1 cellular context compared by ENCODE assay signal in the genomic region with DNA sequence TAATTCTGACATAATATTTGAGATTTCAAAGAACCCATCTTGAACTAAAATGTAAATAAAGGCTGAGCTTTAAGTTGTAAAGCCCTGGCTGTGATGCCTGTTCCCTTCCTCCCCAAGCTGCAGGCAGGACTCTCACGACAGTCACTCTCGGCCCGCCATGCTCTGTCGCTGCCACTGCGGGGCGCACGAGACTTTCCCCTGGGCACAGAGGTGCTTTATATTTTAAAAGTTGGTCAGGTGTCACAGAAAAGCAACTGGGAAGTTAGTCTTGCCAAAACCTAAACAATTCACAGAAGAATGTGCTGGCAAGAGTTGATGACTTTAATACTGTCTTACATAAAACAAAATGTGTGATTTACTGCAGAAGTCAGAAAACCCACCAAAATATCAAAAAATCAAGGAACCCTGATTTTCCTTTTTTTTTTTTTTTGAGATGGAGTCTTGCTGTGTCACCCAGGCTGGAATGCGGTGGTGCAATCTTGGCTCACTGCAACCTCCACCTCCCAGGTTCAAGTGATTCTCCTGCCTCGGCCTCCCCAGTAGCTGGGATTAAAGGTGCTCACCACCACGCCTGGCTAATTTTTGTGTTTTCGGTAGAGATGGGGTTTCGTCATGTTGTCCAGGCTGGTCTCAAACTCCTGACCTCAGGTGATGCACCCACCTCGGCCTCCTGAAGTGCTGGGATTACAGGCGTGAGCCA.
TF ChIP-seq lines count a peak whose summit lies in the region.

No MANE protein-coding gene starts in this region.

TF ChIP-seq in K562, 482 proteins besides CTCF, POLR2A, EP300 and RAD21 (continued from another document):
- TF ChIP-seq HMGXB4 (CRISPR knock-in tag; IDR thresholded peaks at IDR 0.05) (no peak), ZNF584 (CRISPR knock-in tag; IDR thresholded peaks at IDR 0.05; ENCODE audit: low read depth) (no peak), SMC3 (conservative IDR thresholded peaks at IDR 0.05; ENCODE audit: insufficient read depth, low read depth, low read length) (peak; percentile 86), ZEB2 (IDR thresholded peaks at IDR 0.05) (no peak), ZNF511 (CRISPR knock-in tag; IDR thresholded peaks at IDR 0.05) (no peak), ZBTB12 (CRISPR knock-in tag; IDR thresholded peaks at IDR 0.05) (no peak), ZNF551 (CRISPR knock-in tag; IDR thresholded peaks at IDR 0.05) (no peak), ARID2 (IDR thresholded peaks at IDR 0.05) (0 out of 2 replicates have a peak, but pooled peaks have one; percentile 30), CBFB (CRISPR knock-in tag; IDR thresholded peaks at IDR 0.05) (no peak), STAT5B (CRISPR knock-in tag; IDR thresholded peaks at IDR 0.05) (no peak), ZNF518B (CRISPR knock-in tag; IDR thresholded peaks at IDR 0.05) (no peak), CEBPB (tag; IDR thresholded peaks at IDR 0.05) (peak; percentile 71), MYNN (IDR thresholded peaks at IDR 0.05) (0 out of 2 replicates have a peak, but pooled peaks have one; percentile 25), MYNN (CRISPR knock-in tag; IDR thresholded peaks at IDR 0.05) (no peak), MYC (IDR thresholded peaks at IDR 0.05; ENCODE audit: low read depth, low read length) (no peak), MYC (CRISPR knock-in tag; IDR thresholded peaks at IDR 0.05; ENCODE audit: borderline replicate concordance, low read depth) (no peak), LCOR (CRISPR knock-in tag; IDR thresholded peaks at IDR 0.05) (0 out of 2 replicates have a peak, but pooled peaks have one; percentile 32), HMG20B (CRISPR knock-in tag; IDR thresholded peaks at IDR 0.05) (no peak), DEAF1 (CRISPR knock-in tag; IDR thresholded peaks at IDR 0.05) (peak; percentile 57; the same call in 1 of the 2 replicates), SREBF2 (CRISPR knock-in tag; IDR thresholded peaks at IDR 0.05) (no peak), YY1 (IDR thresholded peaks at IDR 0.05; ENCODE audit: borderline replicate concordance in 1 of 3, control insufficient read depth in 1 of 3, extremely low read depth in 1 of 3, insufficient read depth in 3 of 3, insufficient read length in 1 of 3, insufficient replicate concordance in 2 of 3, low read depth in 1 of 3, low read length in 2 of 3) (peak in 1 of 3 experiments; percentile 14), KAT8 (IDR thresholded peaks at IDR 0.05; ENCODE audit: low read depth) (no peak)
